Comparison of ENCODE assay signal across 11 cellular contexts in the genomic region with DNA sequence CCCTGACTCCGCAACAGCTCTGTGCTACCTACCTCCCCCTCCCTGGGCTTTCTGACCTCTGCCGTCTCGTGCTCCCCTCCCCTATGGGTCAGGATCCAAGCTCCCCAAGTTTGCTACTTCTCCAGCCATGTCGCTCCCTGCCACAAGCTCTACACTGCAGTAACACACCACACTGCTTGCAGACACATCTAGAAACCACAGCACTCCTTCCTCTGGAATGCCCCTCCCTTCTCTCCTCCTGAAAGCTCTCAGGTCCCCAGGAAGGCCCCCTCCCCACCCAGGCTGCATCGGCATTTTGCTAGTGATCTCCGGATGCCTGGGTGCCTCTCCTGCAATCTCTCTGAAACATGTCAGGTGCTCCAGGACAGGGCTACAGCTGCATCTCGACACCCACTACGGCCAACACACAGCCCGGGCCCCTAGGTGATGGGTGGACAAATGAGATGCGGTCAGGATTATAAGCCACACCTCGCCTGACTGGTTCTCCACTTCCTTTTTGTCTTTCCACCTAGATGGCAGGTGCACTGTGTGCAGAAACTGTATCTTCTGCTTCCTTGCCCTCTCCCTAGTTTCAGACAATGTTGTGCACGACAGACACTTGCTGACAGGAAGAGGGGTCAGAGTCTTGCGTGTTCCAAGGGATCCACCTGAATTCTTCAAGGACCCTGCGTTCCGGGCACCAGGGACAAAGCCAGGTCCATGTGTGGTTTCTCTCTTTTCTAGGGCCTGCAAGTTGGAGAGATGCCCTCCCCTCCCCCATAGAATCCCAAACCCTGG. TPM values are rescaled to one million over a fixed set of nuclear protein-coding genes. Genes with fewer than 3 reads are reported as not detected.
A peak's percentile ranks its signal among the peaks of the same experiment; 100 is the strongest.
DNase-seq lines count a peak whose midpoint lies in the region; ATAC-seq and TF ChIP-seq lines count a peak whose summit lies in the region.
"Had no signal": no experiment of that assay in that cellular context is flagged by ENCODE, and none has a peak within 500 bp of the region (broad histone marks: within the 10 kb centered on the region; RNA-seq: fewer than 3 reads in every experiment).

No MANE protein-coding gene starts in this region.

- intact Hi-C loops in upper lobe of right lung (cut with DNase I): no loop called here

- H3K9me3 ChIP-seq in upper lobe of right lung: no peaks in the 10 kb centered on the region
- H3K9me3 ChIP-seq in trophoblast cell (ENCODE audit: insufficient read depth, low read depth, low read length): no peaks in the 10 kb centered on the region
- H3K9me3 ChIP-seq: HAP-1 had no signal

- H3K27me3 Mint-ChIP-seq in stimulated activated naive CD8-positive, alpha-beta T cell treated with anti-CD3 and anti-CD28 coated beads, Interleukin-15, amount 100 ng/mL, for 72 hours: no peaks in the 10 kb centered on the region
- H3K27me3 Mint-ChIP-seq: activated naive CD4-positive, alpha-beta T cell treated with anti-CD3 and anti-CD28 coated beads, Interleukin-2, amount 50 U/mL, for 24 hours had no signal

- no peaks in the 10 kb centered on the region for H3K27me3 ChIP-seq in upper lobe of right lung
- H3K27me3 ChIP-seq in trophoblast cell (ENCODE audit: insufficient read depth, low read length): no peaks in the 10 kb centered on the region

- no peaks in the 10 kb centered on the region for H3K9me3 Mint-ChIP-seq in stimulated activated naive CD8-positive, alpha-beta T cell treated with anti-CD3 and anti-CD28 coated beads, Interleukin-15, amount 100 ng/mL, for 72 hours
- H3K9me3 Mint-ChIP-seq: activated naive CD4-positive, alpha-beta T cell treated with anti-CD3 and anti-CD28 coated beads, Interleukin-2, amount 50 U/mL, for 24 hours; T-helper 1 cell treated with Interleukin-12 subunit alpha and Interleukin-12 subunit beta and Interleukin-4 antibody, amounts not matched to agents 30 μg/mL and 1 μg/mL, for 36 hours had no signal

- no peak overlapping the region for H3K27ac ChIP-seq in upper lobe of right lung
- no peak overlapping the region for H3K27ac ChIP-seq in trophoblast cell (ENCODE audit: low read depth, low read length)

- peaks cover 16% of the 10 kb centered on the region for H3K36me3 ChIP-seq in upper lobe of right lung
- H3K36me3 ChIP-seq in trophoblast cell (ENCODE audit: control insufficient read depth in 1 of 2, insufficient read depth in 2 of 2, low read length in 2 of 2): peaks cover 7 to 12% of the 10 kb centered on the region in 2 experiments

- H2BK5ac ChIP-seq in trophoblast cell (ENCODE audit: low read depth, low read length, poor library complexity): no peak overlapping the region

- no peak overlapping the region for H3K4ac ChIP-seq in trophoblast cell (ENCODE audit: low read depth, low read length)

- H3K23ac ChIP-seq in trophoblast cell (ENCODE audit: low read length): no peak overlapping the region

- no peak overlapping the region for H3K18ac ChIP-seq in trophoblast cell (ENCODE audit: low read length)

- H4K91ac ChIP-seq in trophoblast cell (ENCODE audit: low read depth, low read length): no peak overlapping the region

- no CpG with 5 or more reads among the region's 15 CpGs for WGBS in trophoblast cell (ENCODE audit: extremely low coverage, insufficient coverage, insufficient read length)

- H3K9ac ChIP-seq in trophoblast cell (ENCODE audit: low read length): no peak overlapping the region

- H2AK5ac ChIP-seq in trophoblast cell (ENCODE audit: low read length): no peak overlapping the region

- no peak overlapping the region for H2AFZ ChIP-seq in trophoblast cell (ENCODE audit: insufficient read depth, low read length, poor library complexity)

- peaks cover 6% of the 10 kb centered on the region for H3K4me1 Mint-ChIP-seq in stimulated activated naive CD8-positive, alpha-beta T cell treated with anti-CD3 and anti-CD28 coated beads, Interleukin-15, amount 100 ng/mL, for 72 hours
- H3K4me1 Mint-ChIP-seq: activated naive CD4-positive, alpha-beta T cell treated with anti-CD3 and anti-CD28 coated beads, Interleukin-2, amount 50 U/mL, for 24 hours had no signal

- H4K12ac ChIP-seq in trophoblast cell (ENCODE audit: low read depth, low read length): no peak overlapping the region

- no peak overlapping the region for H3K4me2 ChIP-seq in trophoblast cell (ENCODE audit: low read length)

- H3K4me3 ChIP-seq in upper lobe of right lung: no peak overlapping the region
- H3K4me3 ChIP-seq in trophoblast cell (ENCODE audit: low read depth, low read length): no peak overlapping the region
- H3K4me3 ChIP-seq: HAP-1 had no signal

- no peak for DNase-seq in stimulated activated naive CD8-positive, alpha-beta T cell treated with anti-CD3 and anti-CD28 coated beads, Interleukin-15, amount 100 ng/mL, for 72 hours
- DNase-seq in stimulated activated naive CD8-positive, alpha-beta T cell treated with anti-CD3 and anti-CD28 coated beads, Interleukin-15, Interleukin-2, amounts not matched to agents 100 U/mL and 50 U/mL, for 24 hours: no peak
- DNase-seq in upper lobe of right lung (peak; percentile 40), AG08395 (ENCODE audit: low spot score) (no peak), HT-29 (ENCODE audit: low spot score) (no peak), trophoblast cell (no peak)

- H3K79me1 ChIP-seq in trophoblast cell (ENCODE audit: low read length): peaks cover 16% of the 10 kb centered on the region

- H2BK12ac ChIP-seq in trophoblast cell (ENCODE audit: low read length): no peak overlapping the region

- no peak overlapping the region for H3K14ac ChIP-seq in trophoblast cell (ENCODE audit: low read length)

- no peaks in the 10 kb centered on the region for H3K79me2 ChIP-seq in trophoblast cell (ENCODE audit: control insufficient read depth, insufficient read depth, low read length, poor library complexity)

- no peak overlapping the region for H4K8ac ChIP-seq in trophoblast cell (ENCODE audit: low read depth, low read length)

- no peak overlapping the region for H2BK120ac ChIP-seq in trophoblast cell (ENCODE audit: insufficient read depth, low read length, poor library complexity)

- H3K27ac Mint-ChIP-seq in stimulated activated naive CD8-positive, alpha-beta T cell treated with anti-CD3 and anti-CD28 coated beads, Interleukin-15, amount 100 ng/mL, for 72 hours: no peak overlapping the region
- H3K27ac Mint-ChIP-seq: activated naive CD4-positive, alpha-beta T cell treated with anti-CD3 and anti-CD28 coated beads, Interleukin-2, amount 50 U/mL, for 24 hours; T-helper 1 cell treated with Interleukin-12 subunit alpha and Interleukin-12 subunit beta and Interleukin-4 antibody, amounts not matched to agents 30 μg/mL and 1 μg/mL, for 36 hours had no signal

- peak; percentile 8 for ATAC-seq in stimulated activated naive CD8-positive, alpha-beta T cell treated with anti-CD3 and anti-CD28 coated beads, Interleukin-15, amount 100 ng/mL, for 72 hours
- ATAC-seq in stimulated activated naive CD8-positive, alpha-beta T cell treated with anti-CD3 and anti-CD28 coated beads, Interleukin-15, Interleukin-2, amounts not matched to agents 100 U/mL and 50 U/mL, for 24 hours: no peak
- ATAC-seq in HG02623 (IDR thresholded peaks at IDR 0.05; ENCODE audit: unreplicated experiment) (peak; percentile 67), HG03571 (IDR thresholded peaks at IDR 0.05; ENCODE audit: unreplicated experiment) (peak; percentile 91), upper lobe of right lung (no peak)

- TF ChIP-seq CTCF in upper lobe of right lung (IDR thresholded peaks at IDR 0.05): no peak

- H3K4me1 ChIP-seq in upper lobe of right lung (no peaks in the 10 kb centered on the region), trophoblast cell (ENCODE audit: control insufficient read depth in 1 of 2, insufficient read depth in 2 of 2, low read length in 2 of 2) (peaks cover 21 to 31% of the 10 kb centered on the region in 2 experiments)
- H3K4me1 ChIP-seq: HAP-1 had no signal

- no peak overlapping the region for H3K4me3 Mint-ChIP-seq in stimulated activated naive CD8-positive, alpha-beta T cell treated with anti-CD3 and anti-CD28 coated beads, Interleukin-15, amount 100 ng/mL, for 72 hours
- H3K4me3 Mint-ChIP-seq: activated naive CD4-positive, alpha-beta T cell treated with anti-CD3 and anti-CD28 coated beads, Interleukin-2, amount 50 U/mL, for 24 hours; T-helper 1 cell treated with Interleukin-12 subunit alpha and Interleukin-12 subunit beta and Interleukin-4 antibody, amounts not matched to agents 30 μg/mL and 1 μg/mL, for 36 hours had no signal

RNA-seq across cellular contexts. Expression of gene RPUSD4, which starts 22.9 kb away (rescaled TPM):
- total RNA-seq in upper lobe of right lung: 21.6 TPM
- 47.6 and 52.7 TPM in 2 replicates for total RNA-seq in HT-29 (2014; rRNA removed; shearing (Covaris generic))
- 16.6 and 16.8 TPM in 2 replicates for polyA plus RNA-seq in trophoblast cell (2013)

RNA-seq across cellular contexts. Expression of gene FAM118B, which starts 23.1 kb away (rescaled TPM):
- 37.5 TPM for total RNA-seq in upper lobe of right lung
- 16.3 and 20.8 TPM in 2 replicates for total RNA-seq in HT-29 (2014; rRNA removed; shearing (Covaris generic))
- 18.0 and 19.0 TPM in 2 replicates for polyA plus RNA-seq in trophoblast cell (2013)

Comparison
In these comparisons a context has a peak if more than half of its experiments do, and no peak if none do; other contexts are left out.
1. ATAC-seq: peak in stimulated activated naive CD8-positive, alpha-beta T cell treated with anti-CD3 and anti-CD28 coated beads, Interleukin-15, amount 100 ng/mL, for 72 hours (single experiment), HG02623 (single experiment) and HG03571 (single experiment); none in stimulated activated naive CD8-positive, alpha-beta T cell treated with anti-CD3 and anti-CD28 coated beads, Interleukin-15, Interleukin-2, amounts not matched to agents 100 U/mL and 50 U/mL, for 24 hours (single experiment) and upper lobe of right lung (single experiment).